ENCODE assay signal across 32 cellular contexts in the genomic region with DNA sequence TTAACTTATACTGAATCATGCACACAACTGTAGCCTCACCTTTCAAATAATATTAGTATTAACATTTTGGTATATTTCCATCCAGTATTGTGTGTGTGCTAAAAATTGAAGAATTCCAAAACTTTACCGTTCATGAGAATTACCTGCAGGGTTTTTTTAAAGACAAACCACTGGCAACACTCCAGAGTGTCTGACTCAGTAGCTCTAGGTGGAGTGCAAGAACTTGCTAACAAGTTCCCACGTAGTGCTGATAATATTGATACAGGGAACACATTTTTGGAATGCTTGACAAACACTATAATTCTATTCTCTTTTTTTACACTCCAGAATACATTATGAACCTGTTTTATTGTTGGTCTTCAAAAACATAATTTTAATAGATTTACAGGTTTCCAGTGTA. TPM values are rescaled to one million over a fixed set of nuclear protein-coding genes. Genes with fewer than 3 reads are reported as not detected.
"Had no signal": no experiment of that assay in that cellular context is flagged by ENCODE, and none has a peak within 500 bp of the region (broad histone marks: within the 10 kb centered on the region; RNA-seq: fewer than 3 reads in every experiment).

No MANE protein-coding gene starts in this region.

- H3K27me3 ChIP-seq: brain microvascular endothelial cell, Peyer's patch had no signal

- H3K36me3 ChIP-seq: brain microvascular endothelial cell, MG63, Peyer's patch had no signal

- FAIRE-seq: K562 had no signal

- H3K4me3 ChIP-seq: K562, MG63, Peyer's patch had no signal

- DNase-seq: activated B cell treated with CpG ODN at 0.5 μM for 24 hours; activated CD4-positive, alpha-beta memory T cell treated with anti-CD3 and anti-CD28 coated beads for 36 hours; activated CD4-positive, alpha-beta T cell treated with anti-CD3 and anti-CD28 coated beads for 4 hours; activated CD4-positive, alpha-beta T cell treated with anti-CD3 and anti-CD28 coated beads, Interleukin-2, amount 50 U/mL, for 1 hour; activated CD4-positive, CD25-positive, alpha-beta regulatory T cell treated with anti-CD3 and anti-CD28 coated beads, Interleukin-2, amount 50 U/mL, for 72 hours; activated CD8-positive, alpha-beta memory T cell treated with anti-CD3 and anti-CD28 coated beads, Interleukin-2, amount 50 U/mL, for 4 hours; activated effector memory CD4-positive, alpha-beta T cell treated with Interleukin-2 at 50 U/mL for 16 hours; activated naive CD4-positive, alpha-beta T cell treated with anti-CD3 and anti-CD28 coated beads, Interleukin-2, amount 10 ng/mL, durations not matched to agents 7 days and 5 days; activated naive CD8-positive, alpha-beta T cell treated with anti-CD3 and anti-CD28 coated beads, Interleukin-2, amount 50 U/mL, for 24 hours; activated T-cell treated with anti-CD3 and anti-CD28 coated beads for 4 hours; activated T-cell treated with anti-CD3 and anti-CD28 coated beads, Interleukin-2, amount 50 U/mL, for 4 hours; anterior cingulate cortex; brain microvascular endothelial cell; IMR-90; MG63; NCI-H1048; NCI-H1436; NCI-H1694; NCI-H1930; NCI-H2081 treated with DMSO at 0.1 percent for 48 hours; NCI-H226; NCI-H446 treated with DMSO at 0.1 percent for 48 hours; NCI-H524; NCI-H69; Peyer's patch; SHP77; SW 1271; T-helper 1 cell; T-helper 2 cell; T-helper 9 cell had no signal

- H3K27ac ChIP-seq: brain microvascular endothelial cell, Peyer's patch, VCaP had no signal

- H3K9me3 ChIP-seq: MG63, Peyer's patch had no signal

RNA-seq across cellular contexts. Expression of a gene that starts 27.7 kb away (rescaled TPM):
- total RNA-seq: activated B cell treated with CpG ODN at 0.5 μM for 24 hours; activated CD4-positive, alpha-beta memory T cell treated with anti-CD3 and anti-CD28 coated beads for 36 hours; activated T-cell treated with anti-CD3 and anti-CD28 coated beads, Interleukin-2, amount 50 U/mL, for 4 hours; IMR-90; K562 had no signal
- polyA plus RNA-seq: IMR-90, K562 had no signal
